In genomic region chr9:128007566-128008138, GRCh38 we compare ENCODE assay signal across 9 cellular contexts. TPM values are rescaled to one million over a fixed set of nuclear protein-coding genes. Genes with fewer than 3 reads are reported as not detected.
DNase-seq lines count a peak whose midpoint lies in the region; ATAC-seq, FAIRE-seq and TF ChIP-seq lines count a peak whose summit lies in the region.
"Had no signal": no experiment of that assay in that cellular context is flagged by ENCODE, and none has a peak within 500 bp of the region (broad histone marks: within the 10 kb centered on the region; RNA-seq: fewer than 3 reads in every experiment).

No MANE protein-coding gene starts in this region.

- CTCF ChIA-PET in HCT116 (lab: Charles Lee) = interaction anchor here (1.8 kb wide), 1 partner anchor 64 kb away, joined by 9 read pairs; no protein-coding TSS in a partner anchor

- no peaks in the 10 kb centered on the region for H3K27me3 ChIP-seq in DND-41 (ENCODE audit: insufficient read depth, low read length, poor library complexity)
- H3K27me3 ChIP-seq in HCT116 (ENCODE audit: insufficient read depth, low read length) = no peaks in the 10 kb centered on the region
- no peaks in the 10 kb centered on the region for H3K27me3 ChIP-seq in OCI-LY1 (ENCODE audit: insufficient read depth, low read length)
- no peaks in the 10 kb centered on the region for H3K27me3 ChIP-seq in psoas muscle (ENCODE audit: insufficient read depth in 3 of 3, low read length in 2 of 3)

- H3K9me2 ChIP-seq in HCT116 (ENCODE audit: insufficient read depth) = no peaks in the 10 kb centered on the region
- no peaks in the 10 kb centered on the region for H3K9me2 ChIP-seq in OCI-LY1 (ENCODE audit: low read depth, low read length)

- POLR2A ChIA-PET in HCT116 (lab: Charles Lee) = interaction anchor here (1.5 to 1.7 kb wide), 2 partner anchors 27 to 44 kb away, joined by 3 to 9 read pairs; partner anchors contain the start of gene EEIG1

- intact Hi-C loops in HCT116 (cut with micrococcal nuclease) (no loop called here), psoas muscle (cut with DNase I) (no loop called here)

- H3F3A ChIP-seq in OCI-LY1 (ENCODE audit: insufficient read depth, low read length) = no peaks in the 10 kb centered on the region

- H3K4me3 ChIP-seq in DND-41 (ENCODE audit: low read depth in 1 of 2, low read length in 2 of 2) (no peak overlapping the region), HCT116 (replicated peaks in 1 of 2; ENCODE audit: low read depth in 1 of 2, low read length in 2 of 2) (no peak overlapping the region), OCI-LY1 (ENCODE audit: low read depth, low read length, poor library complexity, severe bottlenecking) (peak overlapping the region; percentile 31), fibroblast of the aortic adventitia (ENCODE audit: low read depth, low read length) (no peak overlapping the region), psoas muscle (no peak overlapping the region)
- H3K4me3 ChIP-seq: SK-N-MC had no signal

- H3K9ac ChIP-seq in DND-41 (ENCODE audit: low read depth, low read length) = no peak overlapping the region
- H3K9ac ChIP-seq in HCT116 (ENCODE audit: low read length) = no peak overlapping the region
- peak overlapping the region; percentile 34; the same call in 1 of the 2 replicates for H3K9ac ChIP-seq in OCI-LY1 (ENCODE audit: low read length)

- no TSS peak for BruUV-seq in HCT116 (replicated peaks; lab: Mats Ljungman, UMichigan)

- no peak overlapping the region for H3K4me2 ChIP-seq in DND-41 (ENCODE audit: insufficient read depth, low read length)
- peak overlapping the region; percentile 34 for H3K4me2 ChIP-seq in HCT116 (ENCODE audit: low read length)
- H3K4me2 ChIP-seq in OCI-LY1 (ENCODE audit: low read length) = peak overlapping the region; percentile 56

- H3K4me1 ChIP-seq in DND-41 (ENCODE audit: insufficient read depth, low read length) (no peaks in the 10 kb centered on the region), HCT116 (ENCODE audit: control insufficient read depth in 1 of 2, insufficient read depth in 2 of 2, low read length in 2 of 2) (peaks cover 22 to 39% of the 10 kb centered on the region in 2 experiments), OCI-LY1 (ENCODE audit: insufficient read depth, low read length, severe bottlenecking) (peaks cover 24% of the 10 kb centered on the region), psoas muscle (peaks cover 4% of the 10 kb centered on the region)

- ATAC-seq in DND-41 (ENCODE audit: insufficient read depth, low read depth) = peak; percentile 39; the same call in 2 of the 3 replicates
- peak; percentile 57 for ATAC-seq in HCT116
- peak in 2 of 4 donors; percentile 11 to 35 for ATAC-seq in psoas muscle
- no peak for ATAC-seq in HG02571 (IDR thresholded peaks at IDR 0.05; ENCODE audit: unreplicated experiment)

- RAD21 ChIA-PET in HCT116 (lab: Charles Lee; ENCODE audit: low non-redundant PET in 1 of 2, low total read pairs in 2 of 2, uncharacterized antibody in 2 of 2, unreplicated experiment in 2 of 2) = no interaction called here

- no peak for TF ChIP-seq RAD21 in HCT116 (IDR thresholded peaks at IDR 0.05; ENCODE audit: low read depth)

- no peaks in the 10 kb centered on the region for H3K9me3 ChIP-seq in DND-41 (ENCODE audit: insufficient read depth, low read length, severe bottlenecking)
- H3K9me3 ChIP-seq in HCT116 (ENCODE audit: control insufficient read depth in 1 of 2, insufficient read depth in 1 of 2, low read depth in 1 of 2, low read length in 2 of 2) = no peaks in the 10 kb centered on the region
- H3K9me3 ChIP-seq in OCI-LY1 (ENCODE audit: low read length) = no peaks in the 10 kb centered on the region
- H3K9me3 ChIP-seq in psoas muscle = no peaks in the 10 kb centered on the region

- no peak overlapping the region for H2AFZ ChIP-seq in DND-41 (ENCODE audit: low read depth, low read length)
- peak overlapping the region; percentile 16 for H2AFZ ChIP-seq in HCT116 (ENCODE audit: low read depth, low read length, poor library complexity, severe bottlenecking)
- no peak overlapping the region for H2AFZ ChIP-seq in OCI-LY1 (ENCODE audit: low read length)

- TF ChIP-seq CTCF in DND-41 (IDR thresholded peaks at IDR 0.05; ENCODE audit: borderline replicate concordance, extremely low read depth, low read length, poor library complexity, severe bottlenecking) (no peak), HCT116 (IDR thresholded peaks at IDR 0.05 in 2 of 3, conservative IDR thresholded peaks at IDR 0.05 in 1 of 3; ENCODE audit: borderline replicate concordance in 1 of 3, insufficient read depth in 1 of 3, low read depth in 2 of 3, low read length in 2 of 3) (no peak), OCI-LY1 (IDR thresholded peaks at IDR 0.05; ENCODE audit: low read length) (no peak), fibroblast of the aortic adventitia (IDR thresholded peaks at IDR 0.05; ENCODE audit: insufficient read depth, low read length) (no peak), psoas muscle (IDR thresholded peaks at IDR 0.05) (no peak)

- H3K36me3 ChIP-seq in DND-41 (ENCODE audit: insufficient read depth, low read length) (no peaks in the 10 kb centered on the region), HCT116 (ENCODE audit: control insufficient read depth in 1 of 2, insufficient read depth in 2 of 2, low read length in 2 of 2) (no peaks in the 10 kb centered on the region), OCI-LY1 (ENCODE audit: insufficient read depth, low read length) (no peaks in the 10 kb centered on the region), psoas muscle (ENCODE audit: insufficient read depth in 1 of 2, low read depth in 1 of 2) (no peaks in the 10 kb centered on the region)

- no peaks in the 10 kb centered on the region for H4K20me1 ChIP-seq in DND-41 (ENCODE audit: insufficient read depth, low read length)
- no peaks in the 10 kb centered on the region for H4K20me1 ChIP-seq in HCT116 (ENCODE audit: insufficient read depth)
- no peaks in the 10 kb centered on the region for H4K20me1 ChIP-seq in OCI-LY1 (ENCODE audit: insufficient read depth, low read length)

- FAIRE-seq in frontal cortex (lab: Jason Lieb, UNC) = no peak

- DNase-seq in DND-41 (peak; percentile 18), HCT116 (ENCODE audit: low read depth, low spot score) (peak; percentile 63), activated T-cell treated with anti-CD3 and anti-CD28 coated beads for 1 hour (ENCODE audit: low read depth) (peak; percentile 89), fibroblast of the aortic adventitia (ENCODE audit: low read depth) (peak; percentile 65), psoas muscle (peak; percentile 26 to 59), frontal cortex (ENCODE audit: low spot score in 2 of 2) (no peak)

- no peak for TF ChIP-seq POLR2A in HCT116 (IDR thresholded peaks at IDR 0.05; ENCODE audit: borderline replicate concordance, extremely low read depth, insufficient read depth, insufficient read length)

- WGBS in psoas muscle, 3 donors = 53 to 63% (median 58%) methylated on average over 10 of the region's 10 CpGs

- no peaks in the 10 kb centered on the region for H3K79me2 ChIP-seq in DND-41 (ENCODE audit: insufficient read depth, low read length)
- H3K79me2 ChIP-seq in HCT116 (ENCODE audit: insufficient read depth, low read length) = no peaks in the 10 kb centered on the region
- no peaks in the 10 kb centered on the region for H3K79me2 ChIP-seq in OCI-LY1 (ENCODE audit: insufficient read depth, low read length)

- H3K27ac ChIP-seq in DND-41 (ENCODE audit: low read length) (no peak overlapping the region), HCT116 (ENCODE audit: low read depth, low read length) (peak overlapping the region; percentile 50), OCI-LY1 (ENCODE audit: low read depth, low read length, poor library complexity, severe bottlenecking) (peak overlapping the region; percentile 90), psoas muscle (no peak overlapping the region)
- H3K27ac ChIP-seq: SK-N-MC had no signal

TF ChIP-seq in HCT116, 20 proteins besides CTCF, POLR2A, EP300 and RAD21:
- TF ChIP-seq SP1 (IDR thresholded peaks at IDR 0.05; ENCODE audit: low read depth) = peak; percentile 31; the same call in 1 of the 2 replicates
- peak; percentile 86 for TF ChIP-seq EGR1 (IDR thresholded peaks at IDR 0.05; ENCODE audit: low read depth)
- TF ChIP-seq JUND (IDR thresholded peaks at IDR 0.05) = no peak
- TF ChIP-seq EZH2phosphoT487 (IDR thresholded peaks at IDR 0.05; ENCODE audit: borderline replicate concordance) = no peak
- peak; percentile 43 for TF ChIP-seq TCF7L2 (IDR thresholded peaks at IDR 0.05; ENCODE audit: borderline replicate concordance, extremely low read depth, insufficient read depth, insufficient read length)
- TF ChIP-seq ELF1 (IDR thresholded peaks at IDR 0.05; ENCODE audit: borderline replicate concordance, low read depth) = no peak
- no peak for TF ChIP-seq YY1 (IDR thresholded peaks at IDR 0.05; ENCODE audit: extremely low read depth, insufficient replicate concordance, low read depth, low read length)
- TF ChIP-seq CBX3 (IDR thresholded peaks at IDR 0.05; ENCODE audit: low read depth) = peak; percentile 48; the same call in 1 of the 2 replicates
- TF ChIP-seq POLR2AphosphoS5 (IDR thresholded peaks at IDR 0.05; ENCODE audit: low read depth, low read length) = peak; percentile 49; the same call in 1 of the 2 replicates
- TF ChIP-seq MAX (IDR thresholded peaks at IDR 0.05) = peak; percentile 52; the same call in 1 of the 2 replicates

RNA-seq across cellular contexts. Expression of gene EEIG1, which starts 26.9 kb away (rescaled TPM):
- total RNA-seq in HCT116 (2021; ENCODE audit: unreplicated experiment) = 44.2 TPM
- 28.1 and 33.1 TPM in 2 replicates for polyA plus RNA-seq in HCT116 (2012)
- total RNA-seq in fibroblast of the aortic adventitia (ENCODE audit: low replicate concordance) = 32.4 and 50.3 TPM in 2 replicates
- 10 to 100 TPM in 1 of 4 donors, 1 to 10 TPM in 3; 3.6 to 11.4 (median 8.3) TPM for total RNA-seq in psoas muscle
- polyA plus RNA-seq in psoas muscle = 1 to 10 TPM; 3.6 to 6.1 (median 5.1) TPM
- 5.7 TPM for total RNA-seq in frontal cortex

RNA-seq across cellular contexts. Expression of gene NAIF1, which starts 59.5 kb away (rescaled TPM):
- total RNA-seq in HCT116 (2021; ENCODE audit: unreplicated experiment) (11.0 TPM), fibroblast of the aortic adventitia (ENCODE audit: low replicate concordance) (6.0 and 7.5 TPM in 2 replicates), psoas muscle (1 to 10 TPM; 5.9 to 8.7 (median 6.1) TPM), frontal cortex (9.0 TPM)
- 13.3 and 16.7 TPM in 2 replicates for polyA plus RNA-seq in HCT116 (2012)
- 1 to 10 TPM; 4.2 to 8.0 (median 7.8) TPM for polyA plus RNA-seq in psoas muscle

Comparison
In these comparisons a context has a peak if more than half of its experiments do, and no peak if none do; other contexts are left out.
1. DNase-seq: peak in DND-41 (single experiment), HCT116 (single experiment), activated T-cell treated with anti-CD3 and anti-CD28 coated beads for 1 hour (single experiment), fibroblast of the aortic adventitia (single experiment) and psoas muscle (2 of 2); none in frontal cortex (0 of 2).
2. H3K27ac ChIP-seq: peak in HCT116 (single experiment) and OCI-LY1 (single experiment); none in DND-41 (single experiment) and psoas muscle (single experiment).